9 cellular contexts compared by ENCODE assay signal in the genomic region with DNA sequence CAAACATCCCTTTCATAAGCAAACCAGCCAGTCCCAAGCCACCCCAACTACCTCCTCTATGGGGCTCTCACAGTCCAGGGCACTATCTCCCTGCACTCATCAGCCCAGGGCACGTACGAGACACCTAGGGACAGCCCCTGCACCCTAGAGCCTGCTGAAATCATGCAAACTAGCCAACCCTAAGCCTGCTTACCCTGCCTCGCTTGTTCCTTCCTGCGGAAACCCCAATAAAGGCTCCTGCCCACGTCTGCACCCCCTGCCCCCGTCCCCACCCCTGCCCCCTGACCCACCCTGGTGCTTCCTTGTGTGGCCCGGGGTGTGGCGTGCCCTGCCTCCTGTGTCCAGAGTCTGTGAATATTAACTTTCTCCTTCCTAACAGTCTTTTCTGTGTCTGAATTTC.
DNase-seq lines count a peak whose midpoint lies in the region; ATAC-seq and TF ChIP-seq lines count a peak whose summit lies in the region.
"Had no signal": no experiment of that assay in that cellular context is flagged by ENCODE, and none has a peak within 500 bp of the region (broad histone marks: within the 10 kb centered on the region; RNA-seq: fewer than 3 reads in every experiment).

No MANE protein-coding gene starts in this region.

- peak; percentile 68 for ATAC-seq in GM21723 (IDR thresholded peaks at IDR 0.05; ENCODE audit: unreplicated experiment)
- peak in 3 of 4 experiments; percentile 15 to 30 (median 19) for ATAC-seq in T-cell (replicated peaks in 1 of 4)
- peak; percentile 86 for ATAC-seq in left colon
- no peak for ATAC-seq in GM19455 (IDR thresholded peaks at IDR 0.05; ENCODE audit: unreplicated experiment)
- ATAC-seq: left cardiac atrium had no signal

- intact Hi-C loops in left colon (cut with DNase I, micrococcal nuclease) = no loop called here
- intact Hi-C loops in vagina (cut with DNase I) = no loop called here

- in situ Hi-C loops in GM13977 (cut with MboI; ENCODE audit: low pct_unique_long_range_greater_than_20kb, low sequenced_read_pairs, unreplicated experiment) = no loop called here
- in situ Hi-C loops in HAP-1 (cut with MboI; ENCODE audit: low sequenced_read_pairs) = no loop called here

- peaks cover 71 to 82% (median 74%) of the 10 kb centered on the region in 3 donors for H3K4me1 Mint-ChIP-seq in T-cell

- H3K27ac ChIP-seq in vagina = no peak overlapping the region

- CTCF ChIA-PET in T-cell (lab: Charles Lee) = no interaction called here

- H3K4me3 Mint-ChIP-seq in T-cell = peak overlapping the region; percentile 14 to 75 (median 71)

- TF ChIP-seq POLR2A in vagina (IDR thresholded peaks at IDR 0.05) = no peak

- H3K9me3 ChIP-seq in HAP-1 = no peaks in the 10 kb centered on the region
- no peaks in the 10 kb centered on the region for H3K9me3 ChIP-seq in vagina

- DNase-seq in GM13977 (ENCODE audit: low spot score) (peak; percentile 56), T-cell (peak in 14 of 34 experiments; percentile 2 to 30 (median 12)), left colon (peak in 1 of 2 donors; percentile 47), HAP-1 (ENCODE audit: low spot score in 2 of 2) (no peak), vagina (ENCODE audit: extremely low spot score in 2 of 2) (no peak), mucosa of gallbladder (ENCODE audit: low spot score) (no peak)
- DNase-seq: left cardiac atrium had no signal

- H3K4me1 ChIP-seq in HAP-1 (peaks cover 10% of the 10 kb centered on the region), vagina (no peaks in the 10 kb centered on the region)

- no peaks in the 10 kb centered on the region for H3K27me3 ChIP-seq in HAP-1 (ENCODE audit: low read depth)
- no peaks in the 10 kb centered on the region for H3K27me3 ChIP-seq in vagina

- TF ChIP-seq CTCF in GM13977 (IDR thresholded peaks at IDR 0.05; ENCODE audit: extremely low read depth, insufficient read depth, missing control alignments) (peak; percentile 6), vagina (IDR thresholded peaks at IDR 0.05) (no peak)

- H3K4me3 ChIP-seq in HAP-1 (no peak overlapping the region), vagina (no peak overlapping the region)

- no peaks in the 10 kb centered on the region for H3K36me3 Mint-ChIP-seq in T-cell

- H3K27ac Mint-ChIP-seq in T-cell = peak overlapping the region; percentile 62 to 66

- no peaks in the 10 kb centered on the region for H3K36me3 ChIP-seq in HAP-1 (replicated peaks)
- no peaks in the 10 kb centered on the region for H3K36me3 ChIP-seq in vagina

- no peaks in the 10 kb centered on the region for H3K9me3 Mint-ChIP-seq in T-cell

- no peaks in the 10 kb centered on the region for H3K27me3 Mint-ChIP-seq in T-cell

- POLR2A ChIA-PET in T-cell (lab: Charles Lee) = no interaction called here
